ENCODE assay signal across 1 cellular context in genomic region chr22:42913874-42914510, GRCh38.
A peak's percentile ranks its signal among the peaks of the same experiment; 100 is the strongest.
TF ChIP-seq lines count a peak whose summit lies in the region.

No MANE protein-coding gene starts in this region.

TF ChIP-seq in HepG2, 621 proteins besides CTCF, POLR2A, EP300 and RAD21 (continued from another document and continues in another):
- peak; percentile 76 for TF ChIP-seq POGK (CRISPR knock-in tag; conservative IDR thresholded peaks at IDR 0.05)
- TF ChIP-seq TIGD3 (CRISPR knock-in tag; IDR thresholded peaks at IDR 0.05; ENCODE audit: borderline replicate concordance), result no peak
- TF ChIP-seq TSC22D2 (CRISPR knock-in tag; IDR thresholded peaks at IDR 0.05; ENCODE audit: borderline replicate concordance), result no peak
- peak; percentile 36; the same call in 1 of the 2 replicates for TF ChIP-seq ATF7-NPFF (CRISPR knock-in tag; IDR thresholded peaks at IDR 0.05; ENCODE audit: low read depth)
- TF ChIP-seq STAT6 (CRISPR knock-in tag; IDR thresholded peaks at IDR 0.05; ENCODE audit: borderline replicate concordance), result no peak
- TF ChIP-seq STAG1 (CRISPR knock-in tag; IDR thresholded peaks at IDR 0.05), result peak; percentile 27; the same call in 1 of the 2 replicates
- TF ChIP-seq ETV5 (CRISPR knock-in tag; IDR thresholded peaks at IDR 0.05; ENCODE audit: borderline replicate concordance), result peak; percentile 76; the same call in 1 of the 2 replicates
- no peak for TF ChIP-seq ZNF530 (CRISPR knock-in tag; IDR thresholded peaks at IDR 0.05; ENCODE audit: low read depth)
- TF ChIP-seq ETV6 (CRISPR knock-in tag; conservative IDR thresholded peaks at IDR 0.05), result no peak
- TF ChIP-seq ZNF468 (CRISPR knock-in tag; IDR thresholded peaks at IDR 0.05), result no peak
- no peak for TF ChIP-seq SUZ12 (IDR thresholded peaks at IDR 0.05; ENCODE audit: low read depth, low read length)
- TF ChIP-seq TBX2 (CRISPR knock-in tag; IDR thresholded peaks at IDR 0.05; ENCODE audit: borderline replicate concordance), result peak; percentile 88; the same call in 1 of the 2 replicates
- TF ChIP-seq ARNT (IDR thresholded peaks at IDR 0.05), result no peak
- TF ChIP-seq KLF15 (CRISPR knock-in tag; IDR thresholded peaks at IDR 0.05; ENCODE audit: borderline replicate concordance), result no peak
- TF ChIP-seq ZNF878 (CRISPR knock-in tag; IDR thresholded peaks at IDR 0.05), result 0 out of 2 replicates have a peak, but pooled peaks have one; percentile 21
- no peak for TF ChIP-seq ZNF224 (CRISPR knock-in tag; IDR thresholded peaks at IDR 0.05)
- TF ChIP-seq ZFYVE20 (CRISPR knock-in tag; IDR thresholded peaks at IDR 0.05; ENCODE audit: borderline replicate concordance, low read depth), result no peak
- TF ChIP-seq ZNF343 (CRISPR knock-in tag; IDR thresholded peaks at IDR 0.05), result no peak
- TF ChIP-seq HES4 (CRISPR knock-in tag; IDR thresholded peaks at IDR 0.05; ENCODE audit: borderline replicate concordance), result no peak
- no peak for TF ChIP-seq ZNF274 (CRISPR knock-in tag; IDR thresholded peaks at IDR 0.05)
- no peak for TF ChIP-seq JUNB (CRISPR knock-in tag; IDR thresholded peaks at IDR 0.05; ENCODE audit: borderline replicate concordance)
- no peak for TF ChIP-seq SATB2 (CRISPR knock-in tag; IDR thresholded peaks at IDR 0.05)
- peak; percentile 49; the same call in 1 of the 2 replicates for TF ChIP-seq SIX4 (CRISPR knock-in tag; IDR thresholded peaks at IDR 0.05)
- no peak for TF ChIP-seq ZNF619 (CRISPR knock-in tag; IDR thresholded peaks at IDR 0.05)
- TF ChIP-seq ZNF24 (IDR thresholded peaks at IDR 0.05), result no peak
- TF ChIP-seq ZNF629 (CRISPR knock-in tag; conservative IDR thresholded peaks at IDR 0.05), result 0 out of 2 replicates have a peak, but pooled peaks have one; percentile 10
- no peak for TF ChIP-seq TAF15 (IDR thresholded peaks at IDR 0.05; ENCODE audit: low read depth, low read length, poor library complexity, severe bottlenecking)
- TF ChIP-seq ZSCAN21 (CRISPR knock-in tag; IDR thresholded peaks at IDR 0.05; ENCODE audit: borderline replicate concordance), result no peak
- 0 out of 2 replicates have a peak, but pooled peaks have one; percentile 75 for TF ChIP-seq ZNF12 (CRISPR knock-in tag; IDR thresholded peaks at IDR 0.05)
- TF ChIP-seq YEATS2 (CRISPR knock-in tag; IDR thresholded peaks at IDR 0.05; ENCODE audit: borderline replicate concordance), result peak; percentile 67; the same call in 1 of the 2 replicates
- peak; percentile 74 for TF ChIP-seq ZMYM2 (CRISPR knock-in tag; IDR thresholded peaks at IDR 0.05)
- no peak for TF ChIP-seq SAFB2 (CRISPR knock-in tag; IDR thresholded peaks at IDR 0.05; ENCODE audit: borderline replicate concordance, low read depth)
- TF ChIP-seq ZBTB40 (IDR thresholded peaks at IDR 0.05), result no peak
- TF ChIP-seq ZBTB40 (CRISPR knock-in tag; IDR thresholded peaks at IDR 0.05), result peak; percentile 35; the same call in 1 of the 2 replicates
- TF ChIP-seq CHD4 (IDR thresholded peaks at IDR 0.05; ENCODE audit: borderline replicate concordance, low read length), result no peak
- TF ChIP-seq XRCC5 (optimal IDR thresholded peaks at IDR 0.05; ENCODE audit: low read length), result peak; percentile 88
- TF ChIP-seq ZNF441 (CRISPR knock-in tag; IDR thresholded peaks at IDR 0.05; ENCODE audit: borderline replicate concordance), result 0 out of 2 replicates have a peak, but pooled peaks have one; percentile 46
- no peak for TF ChIP-seq ZNF34 (CRISPR knock-in tag; IDR thresholded peaks at IDR 0.05; ENCODE audit: borderline replicate concordance)
- peak; percentile 58; the same call in 1 of the 2 replicates for TF ChIP-seq SIX1 (CRISPR knock-in tag; IDR thresholded peaks at IDR 0.05; ENCODE audit: borderline replicate concordance)
- TF ChIP-seq ZNF674 (CRISPR knock-in tag; IDR thresholded peaks at IDR 0.05; ENCODE audit: low read depth), result no peak
- no peak for TF ChIP-seq ZKSCAN1 (IDR thresholded peaks at IDR 0.05; ENCODE audit: low read length)
- TF ChIP-seq SMC3 (IDR thresholded peaks at IDR 0.05; ENCODE audit: low read length), result peak; percentile 25; the same call in 1 of the 2 replicates
- no peak for TF ChIP-seq ZNF354B (CRISPR knock-in tag; IDR thresholded peaks at IDR 0.05)
- TF ChIP-seq HOXA3 (CRISPR knock-in tag; IDR thresholded peaks at IDR 0.05), result peak; percentile 77
- TF ChIP-seq ATF4 (CRISPR knock-in tag; IDR thresholded peaks at IDR 0.05), result peak in 1 of 2 experiments; percentile 66; a peak in 2 of 4 replicates
- no peak for TF ChIP-seq LBX2 (CRISPR knock-in tag; IDR thresholded peaks at IDR 0.05; ENCODE audit: borderline replicate concordance)
- no peak for TF ChIP-seq ZNF816 (CRISPR knock-in tag; IDR thresholded peaks at IDR 0.05; ENCODE audit: borderline replicate concordance)
- TF ChIP-seq ZNF44 (CRISPR knock-in tag; IDR thresholded peaks at IDR 0.05), result no peak
- TF ChIP-seq CEBPG (CRISPR knock-in tag; IDR thresholded peaks at IDR 0.05), result peak; percentile 88
- no peak; the same call in 1 of the 2 replicates for TF ChIP-seq ZNF607 (CRISPR knock-in tag; IDR thresholded peaks at IDR 0.05; ENCODE audit: borderline replicate concordance)
- TF ChIP-seq HDAC6 (IDR thresholded peaks at IDR 0.05; ENCODE audit: low read depth, low read length), result no peak
- no peak for TF ChIP-seq TEF (CRISPR knock-in tag; IDR thresholded peaks at IDR 0.05)
- TF ChIP-seq BATF2 (CRISPR knock-in tag; IDR thresholded peaks at IDR 0.05), result no peak
